17 cellular contexts compared by ENCODE assay signal in genomic region chr11:116500833-116501622, GRCh38.
DNase-seq lines count a peak whose midpoint lies in the region; ATAC-seq and TF ChIP-seq lines count a peak whose summit lies in the region.
"Had no signal": no experiment of that assay in that cellular context is flagged by ENCODE, and none has a peak within 500 bp of the region (broad histone marks: within the 10 kb centered on the region; RNA-seq: fewer than 3 reads in every experiment).

No MANE protein-coding gene starts in this region.

- no peaks in the 10 kb centered on the region for H3K36me3 Mint-ChIP-seq in GM23338 (ENCODE audit: low read depth)
- H3K36me3 Mint-ChIP-seq in activated CD8-positive, alpha-beta T cell treated with anti-CD3 and anti-CD28 coated beads for 36 hours (ENCODE audit: low read depth), result no peaks in the 10 kb centered on the region

- TF ChIP-seq CTCF in GM23338 (conservative IDR thresholded peaks at IDR 0.05; ENCODE audit: low read depth in 2 of 2) (no peak), WERI-Rb-1 (IDR thresholded peaks at IDR 0.05; ENCODE audit: low read depth, low read length) (no peak)
- TF ChIP-seq CTCF in activated CD8-positive, alpha-beta T cell treated with anti-CD3 and anti-CD28 coated beads for 36 hours (IDR thresholded peaks at IDR 0.05), result no peak

- H3K4me1 ChIP-seq in GM23338 (ENCODE audit: insufficient read depth), result peaks cover 51% of the 10 kb centered on the region

- intact Hi-C loops in activated CD8-positive, alpha-beta T cell treated with anti-CD3 and anti-CD28 coated beads for 36 hours (cut with micrococcal nuclease), result no loop called here

- H3K4me2 ChIP-seq in GM23338, result peak overlapping the region; percentile 80

- H2AFZ ChIP-seq in GM23338, result peak overlapping the region; percentile 78

- CTCF ChIA-PET in activated CD8-positive, alpha-beta T cell treated with anti-CD3 and anti-CD28 coated beads for 36 hours (lab: Charles Lee), result interaction anchor here (1.4 kb wide), 1 partner anchor 10 kb away, joined by 4 read pairs; no protein-coding TSS in a partner anchor

- no peaks in the 10 kb centered on the region for H3K79me2 ChIP-seq in GM23338 (replicated peaks; ENCODE audit: insufficient read depth)

- no peaks in the 10 kb centered on the region for H3K9me3 ChIP-seq in WERI-Rb-1 (ENCODE audit: severe bottlenecking)
- H3K9me3 ChIP-seq: uterus had no signal

- H3K4me3 ChIP-seq in GM23338, result peak overlapping the region; percentile 51
- peak overlapping the region; percentile 52 for H3K4me3 ChIP-seq in WERI-Rb-1 (ENCODE audit: low read depth, low read length)
- H3K4me3 ChIP-seq: uterus had no signal

- ATAC-seq in GM23338 (peak; percentile 33), HG03354 (IDR thresholded peaks at IDR 0.05; ENCODE audit: poor library complexity, severe bottlenecking, unreplicated experiment) (no peak), HG03432 (IDR thresholded peaks at IDR 0.05; ENCODE audit: unreplicated experiment) (no peak)
- ATAC-seq in activated CD8-positive, alpha-beta T cell treated with anti-CD3 and anti-CD28 coated beads for 36 hours, result no peak
- ATAC-seq: stimulated activated naive CD8-positive, alpha-beta T cell treated with anti-CD3 and anti-CD28 coated beads, Interleukin-15, amount 100 ng/mL, for 72 hours had no signal

- POLR2A ChIA-PET in activated CD8-positive, alpha-beta T cell treated with anti-CD3 and anti-CD28 coated beads for 36 hours (lab: Charles Lee), result no interaction called here

- H3F3A ChIP-seq in GM23338 (replicated peaks; ENCODE audit: low read depth), result peaks cover 11% of the 10 kb centered on the region

- no peak overlapping the region for H3K27ac Mint-ChIP-seq in GM23338
- H3K27ac Mint-ChIP-seq in activated CD8-positive, alpha-beta T cell treated with anti-CD3 and anti-CD28 coated beads for 36 hours, result no peak overlapping the region
- H3K27ac Mint-ChIP-seq: activated CD4-positive, alpha-beta T cell treated with anti-CD3 and anti-CD28 coated beads, Interleukin-2, amount 10 ng/mL, durations not matched to agents 24 days and 14 days; B cell; stimulated activated naive CD8-positive, alpha-beta T cell treated with anti-CD3 and anti-CD28 coated beads, Interleukin-15, amount 100 ng/mL, for 72 hours had no signal

- H4K20me1 ChIP-seq in GM23338 (replicated peaks; ENCODE audit: insufficient read depth), result no peaks in the 10 kb centered on the region

- H3K4me1 Mint-ChIP-seq in GM23338, result peaks cover 47% of the 10 kb centered on the region
- H3K4me1 Mint-ChIP-seq in activated CD8-positive, alpha-beta T cell treated with anti-CD3 and anti-CD28 coated beads for 36 hours (ENCODE audit: low read depth), result no peaks in the 10 kb centered on the region
- H3K4me1 Mint-ChIP-seq: activated CD4-positive, alpha-beta T cell treated with anti-CD3 and anti-CD28 coated beads, Interleukin-2, amount 10 ng/mL, durations not matched to agents 24 days and 14 days; B cell; stimulated activated naive CD8-positive, alpha-beta T cell treated with anti-CD3 and anti-CD28 coated beads, Interleukin-15, amount 100 ng/mL, for 72 hours had no signal

- H3K4me3 Mint-ChIP-seq in GM23338, result peak overlapping the region; percentile 62
- no peak overlapping the region for H3K4me3 Mint-ChIP-seq in activated CD8-positive, alpha-beta T cell treated with anti-CD3 and anti-CD28 coated beads for 36 hours
- H3K4me3 Mint-ChIP-seq: activated CD4-positive, alpha-beta T cell treated with anti-CD3 and anti-CD28 coated beads, Interleukin-2, amount 10 ng/mL, durations not matched to agents 24 days and 14 days; B cell; stimulated activated naive CD8-positive, alpha-beta T cell treated with anti-CD3 and anti-CD28 coated beads, Interleukin-15, amount 100 ng/mL, for 72 hours had no signal

- H3K27ac ChIP-seq in GM23338 (ENCODE audit: low read depth), result no peak overlapping the region
- H3K27ac ChIP-seq in WERI-Rb-1, result peak overlapping the region; percentile 92
- H3K27ac ChIP-seq: uterus had no signal

- no peaks in the 10 kb centered on the region for H3K9me3 Mint-ChIP-seq in GM23338
- H3K9me3 Mint-ChIP-seq in activated CD8-positive, alpha-beta T cell treated with anti-CD3 and anti-CD28 coated beads for 36 hours, result no peaks in the 10 kb centered on the region
- H3K9me3 Mint-ChIP-seq: activated CD4-positive, alpha-beta T cell treated with anti-CD3 and anti-CD28 coated beads, Interleukin-2, amount 10 ng/mL, durations not matched to agents 24 days and 14 days; stimulated activated naive CD8-positive, alpha-beta T cell treated with anti-CD3 and anti-CD28 coated beads, Interleukin-15, amount 100 ng/mL, for 72 hours had no signal

- DNase-seq in GM23338 (ENCODE audit: low spot score), result peak; percentile 66
- DNase-seq in NCI-H1417 (lab: John Stamatoyannopoulos, UW), result peak in 2 of 3 experiments; percentile 89 to 95
- DNase-seq in WERI-Rb-1, result peak; percentile 78
- peak; percentile 17 for DNase-seq in medulla oblongata (ENCODE audit: extremely low spot score)
- DNase-seq in NCI-H1048 (lab: John Stamatoyannopoulos, UW), result no peak
- DNase-seq in activated CD8-positive, alpha-beta T cell treated with anti-CD3 and anti-CD28 coated beads for 36 hours, result no peak
- DNase-seq: activated CD4-positive, alpha-beta T cell treated with anti-CD3 and anti-CD28 coated beads, Interleukin-2, amount 10 ng/mL, durations not matched to agents 24 days and 14 days; activated T-cell treated with anti-CD3 and anti-CD28 coated beads, Interleukin-2, amount 50 U/mL, for 1 hour; central memory CD4-positive, alpha-beta T cell; DND-41; foreskin fibroblast; stimulated activated naive CD8-positive, alpha-beta T cell treated with anti-CD3 and anti-CD28 coated beads, Interleukin-15, amount 100 ng/mL, for 72 hours; T1000; uterus had no signal

- H3K27me3 ChIP-seq in GM23338 (ENCODE audit: insufficient read depth) (peaks cover 39% of the 10 kb centered on the region), WERI-Rb-1 (ENCODE audit: insufficient read depth, low read depth, severe bottlenecking) (no peaks in the 10 kb centered on the region)
- H3K27me3 ChIP-seq: uterus had no signal

- H3K36me3 ChIP-seq in GM23338 (ENCODE audit: insufficient read depth) (no peaks in the 10 kb centered on the region), WERI-Rb-1 (peaks cover 15% of the 10 kb centered on the region)
- H3K36me3 ChIP-seq: uterus had no signal

- H3K9me2 ChIP-seq in GM23338 (ENCODE audit: insufficient read depth), result 0 out of 2 replicates have a peak, but pooled peaks cover 7% of the 10 kb centered on the region

- peaks cover 22% of the 10 kb centered on the region for H3K27me3 Mint-ChIP-seq in GM23338 (ENCODE audit: insufficient read depth, low read depth, poor library complexity)
- H3K27me3 Mint-ChIP-seq in activated CD8-positive, alpha-beta T cell treated with anti-CD3 and anti-CD28 coated beads for 36 hours, result peaks cover 34% of the 10 kb centered on the region

TF ChIP-seq in GM23338, 12 proteins besides CTCF, POLR2A, EP300 and RAD21 (continues in another document):
- no peak for TF ChIP-seq JUNB (IDR thresholded peaks at IDR 0.05; ENCODE audit: unreplicated experiment)

Comparison
In these comparisons a context has a peak if more than half of its experiments do, and no peak if none do; other contexts are left out.
1. DNase-seq: peak in GM23338 (single experiment), NCI-H1417 (2 of 3), WERI-Rb-1 (single experiment) and medulla oblongata (single experiment); none in NCI-H1048 (single experiment) and activated CD8-positive, alpha-beta T cell treated with anti-CD3 and anti-CD28 coated beads for 36 hours (single experiment).